ENCODE assay signal across 9 cellular contexts in the genomic region with DNA sequence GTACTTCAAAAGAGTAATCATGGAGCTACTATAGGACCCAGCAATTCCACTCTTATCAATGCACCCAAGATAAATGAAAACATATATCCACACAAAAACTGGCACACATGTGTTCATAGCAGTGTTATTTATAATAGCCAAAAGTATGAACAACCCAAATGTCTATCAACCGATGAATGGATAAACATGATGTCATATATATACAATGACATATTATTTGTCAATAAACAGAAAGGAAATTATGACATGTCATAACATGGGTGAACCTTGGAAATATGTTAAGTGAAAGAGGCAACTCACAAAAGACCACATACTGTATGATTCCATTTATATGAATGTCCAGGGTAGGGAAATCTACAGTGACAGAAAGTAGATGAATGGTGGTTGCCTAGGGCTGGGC.
"Had no signal": no experiment of that assay in that cellular context is flagged by ENCODE, and none has a peak within 500 bp of the region (broad histone marks: within the 10 kb centered on the region; RNA-seq: fewer than 3 reads in every experiment).

No MANE protein-coding gene starts in this region.

- H3K27ac ChIP-seq: HL-60 had no signal

- H3K4me3 ChIP-seq: GM23338, K562 had no signal

- ATAC-seq: GM23338, K562 had no signal

- H3K4me2 ChIP-seq: GM23338 had no signal

- H2AFZ ChIP-seq: GM23338 had no signal

- FAIRE-seq: H1, H54, K562 had no signal

- DNase-seq: H9, HCEC 1CT, HFFc6, KG1 had no signal
